ENCODE assay signal across 22 cellular contexts in genomic region chr9:111804636-111805035, GRCh38. TPM values are rescaled to one million over a fixed set of nuclear protein-coding genes. Genes with fewer than 3 reads are reported as not detected.
"Had no signal": no experiment of that assay in that cellular context is flagged by ENCODE, and none has a peak within 500 bp of the region (broad histone marks: within the 10 kb centered on the region; RNA-seq: fewer than 3 reads in every experiment).

No MANE protein-coding gene starts in this region.

- H3K4me1 Mint-ChIP-seq: memory B cell had no signal

- DNase-seq: activated CD4-positive, alpha-beta T cell treated with anti-CD3 and anti-CD28 coated beads, Interleukin-2, amount 50 U/mL, for 1 hour; activated effector memory CD4-positive, alpha-beta T cell treated with anti-CD3 and anti-CD28 coated beads, Interleukin-2, amount 50 U/mL, for 16 hours; activated T-cell treated with anti-CD3 and anti-CD28 coated beads for 4 hours; effector memory CD8-positive, alpha-beta T cell; kidney; left lung; stimulated activated CD4-positive, alpha-beta T cell treated with anti-CD3 and anti-CD28 coated beads, Interleukin-2, amount 100 ng/mL, for 48 hours; stimulated activated naive CD4-positive, alpha-beta T cell treated with Interleukin-2 at 50 U/mL for 16 hours; T-helper 9 cell had no signal

- H3K4me1 ChIP-seq: ascending aorta, left lung, parathyroid adenoma had no signal

- H3K4me3 Mint-ChIP-seq: dendritic cell treated with granulocyte-macrophage colony-stimulating factor and Interleukin-4, amounts not matched to agents 40 ng/mL and 50 ng/mL, for 4 days; effector memory CD8-positive, alpha-beta T cell; memory B cell had no signal

- H3K36me3 Mint-ChIP-seq: memory B cell; naive thymus-derived CD8-positive, alpha-beta T cell had no signal

- H3K9me3 ChIP-seq: ascending aorta, left lung, neutrophil, thoracic aorta had no signal

- H3K27ac ChIP-seq: ascending aorta, neutrophil, parathyroid adenoma, SK-N-MC, thoracic aorta had no signal

- H3K27me3 ChIP-seq: ascending aorta, hepatocyte, left lung, neutrophil had no signal

- H3K27me3 Mint-ChIP-seq: dendritic cell treated with granulocyte-macrophage colony-stimulating factor and Interleukin-4, amounts not matched to agents 40 ng/mL and 50 ng/mL, for 4 days; memory B cell; naive thymus-derived CD8-positive, alpha-beta T cell had no signal

- H3K4me3 ChIP-seq: ascending aorta, hepatocyte, left lung, SK-N-MC, thoracic aorta had no signal

- H3K9me3 Mint-ChIP-seq: dendritic cell treated with granulocyte-macrophage colony-stimulating factor and Interleukin-4, amounts not matched to agents 40 ng/mL and 50 ng/mL, for 4 days; effector memory CD8-positive, alpha-beta T cell; memory B cell; naive thymus-derived CD8-positive, alpha-beta T cell had no signal

- ATAC-seq: effector memory CD8-positive, alpha-beta T cell; left lung had no signal

- H3K27ac Mint-ChIP-seq: dendritic cell treated with granulocyte-macrophage colony-stimulating factor and Interleukin-4, amounts not matched to agents 40 ng/mL and 50 ng/mL, for 4 days; effector memory CD8-positive, alpha-beta T cell; memory B cell had no signal

- H3K36me3 ChIP-seq: ascending aorta, left lung, neutrophil, thoracic aorta had no signal

RNA-seq across cellular contexts. Expression of gene SHOC1, which starts 9.9 kb away (rescaled TPM):
- total RNA-seq: ascending aorta; cerebellum; epithelial cell of proximal tubule; mucosa of gallbladder; naive thymus-derived CD8-positive, alpha-beta T cell; skeletal muscle tissue; thoracic aorta had no signal
